ENCODE assay signal across 32 cellular contexts in the genomic region with DNA sequence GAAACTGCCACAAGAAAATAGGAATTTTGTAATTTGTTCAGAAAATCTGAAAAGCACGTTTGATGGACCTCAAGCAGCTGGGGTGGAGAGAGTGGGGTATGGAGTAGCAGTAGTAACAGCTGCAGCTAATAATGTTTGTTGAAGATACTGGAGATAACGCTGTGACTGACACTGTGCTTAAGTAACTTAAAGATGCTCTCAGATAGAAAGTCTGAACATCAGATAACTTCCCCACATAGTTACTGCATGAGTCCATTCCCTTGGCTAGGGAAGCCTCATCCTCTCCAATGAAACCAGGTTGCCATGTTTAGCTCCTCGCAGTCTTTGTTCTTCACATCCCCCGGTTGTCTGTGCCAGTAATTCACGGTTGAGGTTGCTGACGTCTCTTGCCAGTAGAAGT. TPM values are rescaled to one million over a fixed set of nuclear protein-coding genes. Genes with fewer than 3 reads are reported as not detected.
"Had no signal": no experiment of that assay in that cellular context is flagged by ENCODE, and none has a peak within 500 bp of the region (broad histone marks: within the 10 kb centered on the region; RNA-seq: fewer than 3 reads in every experiment).

No MANE protein-coding gene starts in this region.

- H3K27me3 ChIP-seq: heart right ventricle, hepatocyte, neutrophil, ovary, right atrium auricular region, right lobe of liver, tibial nerve, upper lobe of left lung had no signal

- H3K9me3 Mint-ChIP-seq: neural crest cell; stimulated activated memory B cell treated with anti-CD40 and anti-IgM and Interleukin-4, amounts not matched to agents 10 μg/mL and 1 μg/mL and 100 μg/mL, for 72 hours; stimulated activated naive CD8-positive, alpha-beta T cell treated with anti-CD3 and anti-CD28 coated beads, Interleukin-15, amount 100 ng/mL, for 72 hours had no signal

- H3K4me1 Mint-ChIP-seq: naive thymus-derived CD4-positive, alpha-beta T cell; stimulated activated memory B cell treated with anti-CD40 and anti-IgM and Interleukin-4, amounts not matched to agents 10 μg/mL and 1 μg/mL and 100 μg/mL, for 72 hours; stimulated activated naive CD8-positive, alpha-beta T cell treated with anti-CD3 and anti-CD28 coated beads, Interleukin-15, amount 100 ng/mL, for 72 hours had no signal

- H3K36me3 ChIP-seq: heart right ventricle, lower lobe of right lung, neutrophil, ovary, right atrium auricular region, right lobe of liver, tibial nerve, upper lobe of left lung had no signal

- H3K4me3 ChIP-seq: heart right ventricle, hepatocyte, lower lobe of right lung, mucosa of descending colon, ovary, right atrium auricular region, right lobe of liver, smooth muscle cell, tibial nerve, upper lobe of left lung had no signal

- DNase-seq: heart right ventricle; kidney glomerular epithelial cell; left cardiac atrium; left ventricle myocardium superior; lower lobe of right lung; mammary epithelial cell; midbrain; mucosa of descending colon; naive thymus-derived CD4-positive, alpha-beta T cell; ovary; right lobe of liver; stimulated activated CD4-positive, alpha-beta T cell treated with anti-CD3 and anti-CD28 coated beads, Interleukin-1b, Interleukin-23, amount 100 ng/mL, for 48 hours; stimulated activated CD4-positive, alpha-beta T cell treated with anti-CD3 and anti-CD28 coated beads, Interleukin-2, amount 100 ng/mL, for 48 hours; stimulated activated CD4-positive, alpha-beta T cell treated with anti-CD3 and anti-CD28 coated beads, Interleukin-4, amount 100 ng/mL, for 4 hours; stimulated activated CD8-positive, alpha-beta memory T cell treated with anti-CD3 and anti-CD28 coated beads, Interleukin-4, amount 100 ng/mL, for 48 hours; stimulated activated naive CD4-positive, alpha-beta T cell treated with Interleukin-2 at 50 U/mL for 16 hours; stimulated activated naive CD8-positive, alpha-beta T cell treated with anti-CD3 and anti-CD28 coated beads, Interleukin-15, amount 100 ng/mL, for 72 hours; substantia nigra; upper lobe of left lung had no signal

- H3K27me3 Mint-ChIP-seq: natural killer cell treated with Interleukin-12 subunit alpha and Interleukin-12 subunit beta and Interleukin-15 and Interleukin-18, amount 100 ng/mL, for 72 hours; progenitor cell of endocrine pancreas; stimulated activated memory B cell treated with anti-CD40 and anti-IgM and Interleukin-4, amounts not matched to agents 10 μg/mL and 1 μg/mL and 100 μg/mL, for 72 hours; stimulated activated naive CD8-positive, alpha-beta T cell treated with anti-CD3 and anti-CD28 coated beads, Interleukin-15, amount 100 ng/mL, for 72 hours had no signal

- H3K9me3 ChIP-seq: heart right ventricle, lower lobe of right lung, mucosa of descending colon, neutrophil, ovary, right atrium auricular region, right lobe of liver, tibial nerve, upper lobe of left lung had no signal

- H3K36me3 Mint-ChIP-seq: naive thymus-derived CD4-positive, alpha-beta T cell; natural killer cell treated with Interleukin-12 subunit alpha and Interleukin-12 subunit beta and Interleukin-15 and Interleukin-18, amount 100 ng/mL, for 72 hours; stimulated activated memory B cell treated with anti-CD40 and anti-IgM and Interleukin-4, amounts not matched to agents 10 μg/mL and 1 μg/mL and 100 μg/mL, for 72 hours had no signal

- H3K27ac ChIP-seq: heart right ventricle, hepatocyte, lower lobe of right lung, neutrophil, ovary, right atrium auricular region, right lobe of liver, tibial nerve, upper lobe of left lung had no signal

- H3K4me1 ChIP-seq: heart right ventricle, lower lobe of right lung, right atrium auricular region, right lobe of liver, tibial nerve, upper lobe of left lung had no signal

- H3K4me3 Mint-ChIP-seq: naive thymus-derived CD4-positive, alpha-beta T cell; natural killer cell treated with Interleukin-12 subunit alpha and Interleukin-12 subunit beta and Interleukin-15 and Interleukin-18, amount 100 ng/mL, for 72 hours; neural crest cell; stimulated activated memory B cell treated with anti-CD40 and anti-IgM and Interleukin-4, amounts not matched to agents 10 μg/mL and 1 μg/mL and 100 μg/mL, for 72 hours; stimulated activated naive CD8-positive, alpha-beta T cell treated with anti-CD3 and anti-CD28 coated beads, Interleukin-15, amount 100 ng/mL, for 72 hours had no signal

- H2AFZ ChIP-seq: hepatocyte had no signal

- ATAC-seq: heart right ventricle; left cardiac atrium; left lobe of liver; left ventricle myocardium superior; lower lobe of right lung; mucosa of descending colon; naive thymus-derived CD4-positive, alpha-beta T cell; natural killer cell treated with Interleukin-12 subunit alpha and Interleukin-12 subunit beta and Interleukin-15 and Interleukin-18, amount 100 ng/mL, for 72 hours; right lobe of liver; stimulated activated memory B cell treated with anti-CD40 and anti-IgM and Interleukin-4, amounts not matched to agents 10 μg/mL and 1 μg/mL and 100 μg/mL, for 72 hours; stimulated activated naive CD8-positive, alpha-beta T cell treated with anti-CD3 and anti-CD28 coated beads, Interleukin-15, amount 100 ng/mL, for 72 hours had no signal

- H3K27ac Mint-ChIP-seq: naive thymus-derived CD4-positive, alpha-beta T cell; natural killer cell treated with Interleukin-12 subunit alpha and Interleukin-12 subunit beta and Interleukin-15 and Interleukin-18, amount 100 ng/mL, for 72 hours; progenitor cell of endocrine pancreas; stimulated activated memory B cell treated with anti-CD40 and anti-IgM and Interleukin-4, amounts not matched to agents 10 μg/mL and 1 μg/mL and 100 μg/mL, for 72 hours; stimulated activated naive CD8-positive, alpha-beta T cell treated with anti-CD3 and anti-CD28 coated beads, Interleukin-15, amount 100 ng/mL, for 72 hours had no signal

- H3K4me2 ChIP-seq: hepatocyte, smooth muscle cell had no signal

- H3K79me2 ChIP-seq: hepatocyte had no signal

RNA-seq across cellular contexts. Expression of gene RMST, which starts 24.9 kb away (rescaled TPM):
- total RNA-seq: mesenteric fat pad; myocyte; naive thymus-derived CD4-positive, alpha-beta T cell; natural killer cell treated with Interleukin-12 subunit alpha and Interleukin-12 subunit beta and Interleukin-15 and Interleukin-18, amount 100 ng/mL, for 72 hours; smooth muscle cell had no signal
- polyA plus RNA-seq: keratinocyte; mammary epithelial cell; naive thymus-derived CD4-positive, alpha-beta T cell; ovary; smooth muscle cell had no signal
